ENCODE assay signal across 8 cellular contexts in the genomic region with DNA sequence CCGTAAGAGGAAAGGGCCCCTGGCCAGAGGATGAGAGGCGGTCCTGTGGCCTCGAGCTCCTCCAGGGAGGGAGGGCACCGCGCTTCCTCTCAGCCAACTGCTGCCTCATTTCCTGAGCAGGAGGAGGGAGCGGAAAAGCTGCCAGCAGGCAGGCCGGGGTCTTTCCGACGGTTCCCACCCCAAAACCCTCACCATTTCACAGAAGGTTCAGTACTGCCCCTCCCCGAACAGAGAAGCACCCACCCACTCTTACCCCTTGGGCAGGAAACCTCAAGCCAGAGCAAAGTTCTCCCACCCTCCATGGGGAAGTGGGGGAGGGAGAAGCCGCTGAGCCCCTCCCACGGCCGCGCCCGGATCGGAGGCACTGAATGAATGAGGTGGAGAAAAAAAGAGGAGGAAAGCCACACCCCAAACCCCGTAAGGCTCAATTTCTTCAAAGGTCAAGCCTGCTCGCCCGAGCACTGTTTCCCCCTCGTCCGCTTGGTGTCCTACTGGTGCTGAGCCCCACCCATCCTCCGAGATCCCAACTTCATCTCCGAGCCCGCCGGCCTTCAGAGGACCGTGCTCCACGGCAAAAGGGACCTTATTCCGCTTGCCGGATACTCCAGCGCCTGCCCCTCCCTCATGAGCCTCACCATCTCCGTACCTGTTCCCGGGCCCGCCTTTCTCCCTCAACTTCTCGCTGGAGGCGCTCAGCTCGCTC.
DNase-seq lines count a peak whose midpoint lies in the region; ATAC-seq and TF ChIP-seq lines count a peak whose summit lies in the region.

No MANE protein-coding gene starts in this region.

- no peak for TF ChIP-seq CTCF in GM12875 (IDR thresholded peaks at IDR 0.05; ENCODE audit: borderline replicate concordance, insufficient read depth, low read depth, low read length)

- DNase-seq in NCI-H1694 treated with DMSO at 0.1 percent for 48 hours (lab: John Stamatoyannopoulos, UW) (peak; percentile 75), cerebellar cortex (ENCODE audit: low spot score) (peak; percentile 56), kidney tubule cell (ENCODE audit: low spot score) (peak; percentile 75), HuH-7.5 (ENCODE audit: low spot score) (no peak)
- peak; percentile 35 for DNase-seq in activated CD4-positive, CD25-positive, alpha-beta regulatory T cell treated with anti-CD3 and anti-CD28 coated beads, Interleukin-2, amount 50 U/mL, for 16 hours (ENCODE audit: low read depth, low spot score)
- DNase-seq in stimulated activated CD4-positive, alpha-beta T cell treated with anti-CD3 and anti-CD28 coated beads, Interleukin-1b, Interleukin-23, amount 100 ng/mL, for 24 hours (ENCODE audit: low read depth in 4 of 4, low spot score in 1 of 4): peak in 3 of 4 experiments; percentile 27 to 75 (median 64)

- H3K4me3 ChIP-seq in GM12875 (ENCODE audit: low read depth, low read length): peak overlapping the region; percentile 96

- ATAC-seq in HG02571 (IDR thresholded peaks at IDR 0.05; ENCODE audit: unreplicated experiment): peak; percentile 56
